Comparison of ENCODE assay signal across 21 cellular contexts in genomic region chr1:54922921-54923421, GRCh38. TPM values are rescaled to one million over a fixed set of nuclear protein-coding genes. Genes with fewer than 3 reads are reported as not detected.
A peak's percentile ranks its signal among the peaks of the same experiment; 100 is the strongest.
DNase-seq lines count a peak whose midpoint lies in the region; ATAC-seq and TF ChIP-seq lines count a peak whose summit lies in the region.
"Had no signal": no experiment of that assay in that cellular context is flagged by ENCODE, and none has a peak within 500 bp of the region (broad histone marks: within the 10 kb centered on the region; RNA-seq: fewer than 3 reads in every experiment).

No MANE protein-coding gene starts in this region.

- intact Hi-C loops in left lung (cut with DNase I): no loop called here
- intact Hi-C loops in testis (cut with DNase I; ENCODE audit: low total_unique reads): no loop called here

- DNase-seq in RWPE2 (ENCODE audit: low spot score) (no peak), left lung (no peak), testis (peak; percentile 55), DMS79 (lab: John Stamatoyannopoulos, UW) (no peak)
- no peak for DNase-seq in effector CD8-positive, alpha-beta T cell (lab: John Stamatoyannopoulos, UW)
- DNase-seq: activated CD4-positive, alpha-beta T cell treated with anti-CD3 and anti-CD28 coated beads, Interleukin-2, amount 50 U/mL, for 48 hours; activated T-cell treated with anti-CD3 and anti-CD28 coated beads, Interleukin-2, amount 50 U/mL, for 1 hour; DMS153; dorsolateral prefrontal cortex; H7; KBM-7; NCI-H1105 treated with DMSO at 0.1 percent for 48 hours; NCI-H2171 treated with DMSO at 0.1 percent for 48 hours; T-cell had no signal

- H3K4me3 ChIP-seq in RWPE2 (ENCODE audit: severe bottlenecking) (no peak overlapping the region), esophagus (ENCODE audit: low read depth in 1 of 2, low read length in 2 of 2) (no peak overlapping the region), left lung (no peak overlapping the region), testis (no peak overlapping the region)
- H3K4me3 ChIP-seq: dorsolateral prefrontal cortex, thoracic aorta had no signal

- no peaks in the 10 kb centered on the region for H3K36me3 ChIP-seq in RWPE2 (ENCODE audit: low read depth)
- no peaks in the 10 kb centered on the region for H3K36me3 ChIP-seq in esophagus (ENCODE audit: control insufficient read depth in 2 of 2, insufficient read depth in 2 of 2, low read length in 1 of 2)
- H3K36me3 ChIP-seq in left lung: no peaks in the 10 kb centered on the region
- H3K36me3 ChIP-seq in testis (ENCODE audit: low read depth, missing control alignments): no peaks in the 10 kb centered on the region
- H3K36me3 ChIP-seq: thoracic aorta had no signal

- peak; percentile 81 for ATAC-seq in RWPE2 (ENCODE audit: low read depth)
- ATAC-seq in left lung: peak; percentile 59
- no peak for ATAC-seq in GM21526 (IDR thresholded peaks at IDR 0.05; ENCODE audit: low FRiP score, unreplicated experiment)
- ATAC-seq: T-cell had no signal

- 39 to 62% methylated on average over 2 of the region's 2 CpGs for WGBS in esophagus, 2 donors
- WGBS in testis, 2 donors: 57 to 69% methylated on average over 2 of the region's 2 CpGs

- H3K9me3 ChIP-seq in RWPE2 (ENCODE audit: severe bottlenecking): no peaks in the 10 kb centered on the region
- no peaks in the 10 kb centered on the region for H3K9me3 ChIP-seq in esophagus (ENCODE audit: control insufficient read depth in 2 of 2, insufficient read depth in 1 of 2, low read depth in 1 of 2, low read length in 1 of 2)
- no peaks in the 10 kb centered on the region for H3K9me3 ChIP-seq in left lung
- no peaks in the 10 kb centered on the region for H3K9me3 ChIP-seq in testis
- H3K9me3 ChIP-seq: thoracic aorta had no signal

- H3K27me3 ChIP-seq in RWPE2 (ENCODE audit: insufficient read depth, poor library complexity, severe bottlenecking) (no peaks in the 10 kb centered on the region), esophagus (ENCODE audit: control insufficient read depth in 1 of 2, insufficient read depth in 2 of 2, low read length in 2 of 2) (no peaks in the 10 kb centered on the region), left lung (no peaks in the 10 kb centered on the region), testis (no peaks in the 10 kb centered on the region)
- H3K27me3 ChIP-seq: dorsolateral prefrontal cortex had no signal

- no peak for TF ChIP-seq CTCF in RWPE2 (IDR thresholded peaks at IDR 0.05; ENCODE audit: poor library complexity, severe bottlenecking)
- TF ChIP-seq CTCF in left lung (IDR thresholded peaks at IDR 0.05): no peak
- no peak for TF ChIP-seq CTCF in testis (IDR thresholded peaks at IDR 0.05)

- H3K4me1 ChIP-seq in RWPE2 (ENCODE audit: insufficient read depth, poor library complexity, severe bottlenecking): peaks cover 29% of the 10 kb centered on the region
- H3K4me1 ChIP-seq in esophagus (ENCODE audit: control insufficient read depth in 2 of 2, insufficient read depth in 2 of 2, low read length in 1 of 2): peaks cover 5 to 17% of the 10 kb centered on the region in 2 donors
- H3K4me1 ChIP-seq in left lung: no peaks in the 10 kb centered on the region
- peaks cover 17% of the 10 kb centered on the region for H3K4me1 ChIP-seq in testis

- TF ChIP-seq POLR2A in testis (IDR thresholded peaks at IDR 0.05): no peak

- H3K27ac ChIP-seq in RWPE2 (ENCODE audit: poor library complexity, severe bottlenecking) (peak overlapping the region; percentile 57), esophagus (ENCODE audit: low read depth in 2 of 2, low read length in 1 of 2) (peak overlapping the region; percentile 78 to 82), left lung (no peak overlapping the region), testis (no peak overlapping the region)
- H3K27ac ChIP-seq: C4-2B, dorsolateral prefrontal cortex, HL-60, thoracic aorta had no signal

RNA-seq across cellular contexts. Expression of gene DHCR24, which starts 36.0 kb away (rescaled TPM):
- polyA plus RNA-seq in esophagus: 100 to 1,000 TPM; 121 to 196 TPM
- 100 to 1,000 TPM; 668 to 741 TPM for total RNA-seq in left lung
- total RNA-seq in testis: 10 to 100 TPM; 48.5 to 75.7 TPM
- polyA plus RNA-seq in testis (ENCODE audit: insufficient read depth, low read depth, low replicate concordance): 127 TPM

RNA-seq across cellular contexts. Expression of gene TMEM61, which starts 57.5 kb away (rescaled TPM):
- 1 to 10 TPM in 1 of 2 donors, under 1 TPM in 1; 0.84 to 1.2 TPM for polyA plus RNA-seq in esophagus
- total RNA-seq in left lung: 1 to 10 TPM; 1.5 to 1.6 TPM
- total RNA-seq in testis: 1 to 10 TPM in 1 of 2 donors, under 1 TPM in 1; 0.31 to 1.1 TPM
- polyA plus RNA-seq in testis (ENCODE audit: insufficient read depth, low read depth, low replicate concordance): 1.4 TPM
- total RNA-seq: omental fat pad, skeletal muscle tissue, T-cell had no signal

Comparison
In these comparisons a context has a peak if more than half of its experiments do, and no peak if none do; other contexts are left out.
1. H3K27ac ChIP-seq: peak in RWPE2 (single experiment) and esophagus (2 of 2); none in left lung (0 of 2) and testis (0 of 2).
2. RNA of gene DHCR24, which starts 36.0 kb away (total RNA-seq): 668 to 741 TPM in left lung; 48.5 to 75.7 TPM in testis; every median in the first group is over 4 times any median in the second.